In the genomic region with DNA sequence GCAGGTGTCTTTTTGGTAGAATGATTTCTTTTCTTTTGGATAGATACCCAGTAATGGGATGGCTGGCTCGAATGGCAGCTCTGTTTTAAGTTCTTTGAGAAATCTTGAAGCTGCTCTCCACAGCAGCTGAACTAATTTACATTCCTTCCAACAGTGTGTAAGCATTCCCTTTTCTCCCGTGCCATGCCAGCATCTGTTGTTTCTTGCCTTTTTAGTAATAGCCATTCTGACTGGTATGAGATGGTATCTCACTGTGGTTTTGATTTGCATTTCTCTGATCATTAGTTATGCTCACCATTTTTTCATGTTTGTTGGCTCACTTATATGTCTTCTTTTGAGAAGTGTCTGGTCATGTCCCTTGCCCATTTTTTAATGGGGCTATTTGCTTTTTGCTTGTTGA, we compare ENCODE assay signal across 29 cellular contexts.
DNase-seq lines count a peak whose midpoint lies in the region; TF ChIP-seq lines count a peak whose summit lies in the region.
"Had no signal": no experiment of that assay in that cellular context is flagged by ENCODE, and none has a peak within 500 bp of the region (broad histone marks: within the 10 kb centered on the region; RNA-seq: fewer than 3 reads in every experiment).

No MANE protein-coding gene starts in this region.

- H3K27me3 Mint-ChIP-seq in activated CD4-positive, alpha-beta memory T cell treated with anti-CD3 and anti-CD28 coated beads for 36 hours = no peaks in the 10 kb centered on the region
- H3K27me3 Mint-ChIP-seq: activated CD8-positive, alpha-beta T cell treated with anti-CD3 and anti-CD28 coated beads for 36 hours; CD4-positive, alpha-beta T cell; natural killer cell treated with Interleukin-12 subunit alpha and Interleukin-12 subunit beta and Interleukin-15 and Interleukin-18, amount 100 ng/mL, for 72 hours had no signal

- no peaks in the 10 kb centered on the region for H3K4me1 Mint-ChIP-seq in activated CD4-positive, alpha-beta memory T cell treated with anti-CD3 and anti-CD28 coated beads for 36 hours (ENCODE audit: low read depth)

- 87 to 90% methylated on average over 2 of the region's 2 CpGs for WGBS in thyroid gland, 2 donors

- H3K27me3 ChIP-seq in SJCRH30 (no peaks in the 10 kb centered on the region), thyroid gland (no peaks in the 10 kb centered on the region)
- H3K27me3 ChIP-seq: colonic mucosa, esophagus muscularis mucosa, gastrocnemius medialis had no signal

- POLR2A ChIA-PET in activated CD4-positive, alpha-beta memory T cell treated with anti-CD3 and anti-CD28 coated beads for 36 hours (lab: Charles Lee) = no interaction called here

- H3K27ac ChIP-seq in SJCRH30 = peak overlapping the region; percentile 71
- no peak overlapping the region for H3K27ac ChIP-seq in thyroid gland
- H3K27ac ChIP-seq: colonic mucosa, esophagus muscularis mucosa, gastrocnemius medialis, KMS-11, lower lobe of right lung, PC-9 had no signal

- H3K4me3 ChIP-seq in SJCRH30 (no peak overlapping the region), thyroid gland (replicated peaks in 1 of 3) (no peak overlapping the region)
- H3K4me3 ChIP-seq: colonic mucosa, esophagus muscularis mucosa, gastrocnemius medialis, HAP-1, lower lobe of right lung, PC-9 had no signal

- H3K27ac Mint-ChIP-seq in activated CD4-positive, alpha-beta memory T cell treated with anti-CD3 and anti-CD28 coated beads for 36 hours = no peak overlapping the region
- H3K27ac Mint-ChIP-seq: activated CD8-positive, alpha-beta T cell treated with anti-CD3 and anti-CD28 coated beads for 36 hours; activated naive CD4-positive, alpha-beta T cell treated with anti-CD3 and anti-CD28 coated beads for 36 hours; activated T-helper 1 cell treated with anti-CD3 and anti-CD28 coated beads, Interleukin-12 subunit alpha, Interleukin-12 subunit beta, Interleukin-2, Interleukin-4 antibody, amounts not matched to agents 30 ng/mL and 10 ng/mL and 1 ng/mL, durations not matched to agents 14 hours and 24 hours and 36 hours; CD4-positive, alpha-beta T cell; natural killer cell treated with Interleukin-12 subunit alpha and Interleukin-12 subunit beta and Interleukin-15 and Interleukin-18, amount 100 ng/mL, for 72 hours had no signal

- no peaks in the 10 kb centered on the region for H3K36me3 ChIP-seq in SJCRH30
- no peaks in the 10 kb centered on the region for H3K36me3 ChIP-seq in thyroid gland
- H3K36me3 ChIP-seq: colonic mucosa, esophagus muscularis mucosa, gastrocnemius medialis, HAP-1, lower lobe of right lung had no signal

- H3K4me1 ChIP-seq in SJCRH30 (peaks cover 18% of the 10 kb centered on the region), thyroid gland (peaks cover 0 to 3% of the 10 kb centered on the region in 2 donors)
- H3K4me1 ChIP-seq: colonic mucosa, HAP-1 had no signal

- CTCF ChIA-PET in activated CD4-positive, alpha-beta memory T cell treated with anti-CD3 and anti-CD28 coated beads for 36 hours (lab: Charles Lee) = no interaction called here

- no peaks in the 10 kb centered on the region for H3K36me3 Mint-ChIP-seq in activated CD4-positive, alpha-beta memory T cell treated with anti-CD3 and anti-CD28 coated beads for 36 hours

- no peak overlapping the region for H3K4me3 Mint-ChIP-seq in activated CD4-positive, alpha-beta memory T cell treated with anti-CD3 and anti-CD28 coated beads for 36 hours
- H3K4me3 Mint-ChIP-seq: activated CD8-positive, alpha-beta T cell treated with anti-CD3 and anti-CD28 coated beads for 36 hours; activated naive CD4-positive, alpha-beta T cell treated with anti-CD3 and anti-CD28 coated beads for 36 hours; activated T-helper 1 cell treated with anti-CD3 and anti-CD28 coated beads, Interleukin-12 subunit alpha, Interleukin-12 subunit beta, Interleukin-2, Interleukin-4 antibody, amounts not matched to agents 30 ng/mL and 10 ng/mL and 1 ng/mL, durations not matched to agents 14 hours and 24 hours and 36 hours; CD4-positive, alpha-beta T cell; natural killer cell treated with Interleukin-12 subunit alpha and Interleukin-12 subunit beta and Interleukin-15 and Interleukin-18, amount 100 ng/mL, for 72 hours had no signal

- H3K9me3 ChIP-seq in SJCRH30 (replicated peaks) = peaks cover 7% of the 10 kb centered on the region; the same call in 1 of the 2 replicates
- no peaks in the 10 kb centered on the region for H3K9me3 ChIP-seq in thyroid gland
- H3K9me3 ChIP-seq: colonic mucosa, esophagus muscularis mucosa, HAP-1, lower lobe of right lung had no signal

- DNase-seq in AG08395 (ENCODE audit: low spot score) = peak; percentile 26
- DNase-seq in SJCRH30 = peak; percentile 65 to 66
- DNase-seq in dedifferentiated amniotic fluid mesenchymal stem cell (ENCODE audit: extremely low spot score) = peak; percentile 33
- DNase-seq in myocyte (ENCODE audit: low read depth) = peak; percentile 95
- DNase-seq in SKM-1 (lab: John Stamatoyannopoulos, UW; ENCODE audit: unreplicated experiment) = no peak
- DNase-seq in activated CD4-positive, alpha-beta memory T cell treated with anti-CD3 and anti-CD28 coated beads for 36 hours = no peak
- no peak for DNase-seq in AG08396 (ENCODE audit: low spot score)
- DNase-seq in thyroid gland = no peak
- DNase-seq: 8988T; activated CD4-positive, alpha-beta T cell treated with anti-CD3 and anti-CD28 coated beads for 1 hour; activated CD8-positive, alpha-beta memory T cell treated with anti-CD3 and anti-CD28 coated beads, Interleukin-2, amount 50 U/mL, for 48 hours; activated CD8-positive, alpha-beta T cell treated with anti-CD3 and anti-CD28 coated beads for 36 hours; activated naive CD4-positive, alpha-beta T cell treated with anti-CD3 and anti-CD28 coated beads for 36 hours; CD4-positive, alpha-beta T cell; colonic mucosa; gastrocnemius medialis; lower lobe of right lung; NCI-H1417 treated with DMSO at 0.1 percent for 48 hours; NCI-H2029 treated with DMSO at 0.1 percent for 48 hours; NCI-H524; PC-9; stimulated activated CD4-positive, alpha-beta T cell treated with anti-CD3 and anti-CD28 coated beads, Interleukin-15, amount 100 ng/mL, for 24 hours; stimulated activated CD4-positive, alpha-beta T cell treated with anti-CD3 and anti-CD28 coated beads, Interleukin-4, amount 100 ng/mL, for 4 hours; trophoblast cell had no signal

- TF ChIP-seq POLR2A in thyroid gland (IDR thresholded peaks at IDR 0.05) = no peak

- no peak for TF ChIP-seq CTCF in thyroid gland (IDR thresholded peaks at IDR 0.05)

- intact Hi-C loops in activated CD4-positive, alpha-beta memory T cell treated with anti-CD3 and anti-CD28 coated beads for 36 hours (cut with micrococcal nuclease) = no loop called here
- intact Hi-C loops in thyroid gland (cut with DNase I) = no loop called here

- peaks cover 7% of the 10 kb centered on the region for H3K9me3 Mint-ChIP-seq in activated CD4-positive, alpha-beta memory T cell treated with anti-CD3 and anti-CD28 coated beads for 36 hours

Comparison
In these comparisons a context has a peak if more than half of its experiments do, and no peak if none do; other contexts are left out.
1. DNase-seq: peak in AG08395 (single experiment), SJCRH30 (2 of 2), dedifferentiated amniotic fluid mesenchymal stem cell (single experiment) and myocyte (single experiment); none in SKM-1 (single experiment), activated CD4-positive, alpha-beta memory T cell treated with anti-CD3 and anti-CD28 coated beads for 36 hours (single experiment), AG08396 (single experiment) and thyroid gland (0 of 2).